In the genomic region with DNA sequence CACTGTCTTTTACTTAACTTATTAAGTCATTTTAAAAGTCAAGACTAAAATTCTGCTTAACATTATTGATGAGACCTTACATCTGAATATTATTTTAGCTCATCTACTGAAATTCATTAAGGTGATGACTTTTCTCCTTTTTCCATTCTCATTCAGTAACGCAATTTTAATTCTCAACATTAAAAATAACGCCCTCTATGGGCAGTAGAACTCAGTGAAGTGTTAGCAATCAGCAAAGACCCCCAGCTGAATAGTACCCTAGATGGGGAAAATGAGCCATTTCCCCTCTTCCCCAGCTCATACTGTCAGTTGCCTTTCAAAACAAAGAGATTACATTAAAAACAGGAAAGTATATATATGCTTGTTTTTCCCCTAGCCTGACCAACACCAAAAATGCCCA, we compare ENCODE assay signal across 1 cellular context.
TF ChIP-seq lines count a peak whose summit lies in the region.

No MANE protein-coding gene starts in this region.

TF ChIP-seq in GM23338, 12 proteins besides CTCF, POLR2A, EP300 and RAD21 (continued from another document):
- TF ChIP-seq, protein P1, sequence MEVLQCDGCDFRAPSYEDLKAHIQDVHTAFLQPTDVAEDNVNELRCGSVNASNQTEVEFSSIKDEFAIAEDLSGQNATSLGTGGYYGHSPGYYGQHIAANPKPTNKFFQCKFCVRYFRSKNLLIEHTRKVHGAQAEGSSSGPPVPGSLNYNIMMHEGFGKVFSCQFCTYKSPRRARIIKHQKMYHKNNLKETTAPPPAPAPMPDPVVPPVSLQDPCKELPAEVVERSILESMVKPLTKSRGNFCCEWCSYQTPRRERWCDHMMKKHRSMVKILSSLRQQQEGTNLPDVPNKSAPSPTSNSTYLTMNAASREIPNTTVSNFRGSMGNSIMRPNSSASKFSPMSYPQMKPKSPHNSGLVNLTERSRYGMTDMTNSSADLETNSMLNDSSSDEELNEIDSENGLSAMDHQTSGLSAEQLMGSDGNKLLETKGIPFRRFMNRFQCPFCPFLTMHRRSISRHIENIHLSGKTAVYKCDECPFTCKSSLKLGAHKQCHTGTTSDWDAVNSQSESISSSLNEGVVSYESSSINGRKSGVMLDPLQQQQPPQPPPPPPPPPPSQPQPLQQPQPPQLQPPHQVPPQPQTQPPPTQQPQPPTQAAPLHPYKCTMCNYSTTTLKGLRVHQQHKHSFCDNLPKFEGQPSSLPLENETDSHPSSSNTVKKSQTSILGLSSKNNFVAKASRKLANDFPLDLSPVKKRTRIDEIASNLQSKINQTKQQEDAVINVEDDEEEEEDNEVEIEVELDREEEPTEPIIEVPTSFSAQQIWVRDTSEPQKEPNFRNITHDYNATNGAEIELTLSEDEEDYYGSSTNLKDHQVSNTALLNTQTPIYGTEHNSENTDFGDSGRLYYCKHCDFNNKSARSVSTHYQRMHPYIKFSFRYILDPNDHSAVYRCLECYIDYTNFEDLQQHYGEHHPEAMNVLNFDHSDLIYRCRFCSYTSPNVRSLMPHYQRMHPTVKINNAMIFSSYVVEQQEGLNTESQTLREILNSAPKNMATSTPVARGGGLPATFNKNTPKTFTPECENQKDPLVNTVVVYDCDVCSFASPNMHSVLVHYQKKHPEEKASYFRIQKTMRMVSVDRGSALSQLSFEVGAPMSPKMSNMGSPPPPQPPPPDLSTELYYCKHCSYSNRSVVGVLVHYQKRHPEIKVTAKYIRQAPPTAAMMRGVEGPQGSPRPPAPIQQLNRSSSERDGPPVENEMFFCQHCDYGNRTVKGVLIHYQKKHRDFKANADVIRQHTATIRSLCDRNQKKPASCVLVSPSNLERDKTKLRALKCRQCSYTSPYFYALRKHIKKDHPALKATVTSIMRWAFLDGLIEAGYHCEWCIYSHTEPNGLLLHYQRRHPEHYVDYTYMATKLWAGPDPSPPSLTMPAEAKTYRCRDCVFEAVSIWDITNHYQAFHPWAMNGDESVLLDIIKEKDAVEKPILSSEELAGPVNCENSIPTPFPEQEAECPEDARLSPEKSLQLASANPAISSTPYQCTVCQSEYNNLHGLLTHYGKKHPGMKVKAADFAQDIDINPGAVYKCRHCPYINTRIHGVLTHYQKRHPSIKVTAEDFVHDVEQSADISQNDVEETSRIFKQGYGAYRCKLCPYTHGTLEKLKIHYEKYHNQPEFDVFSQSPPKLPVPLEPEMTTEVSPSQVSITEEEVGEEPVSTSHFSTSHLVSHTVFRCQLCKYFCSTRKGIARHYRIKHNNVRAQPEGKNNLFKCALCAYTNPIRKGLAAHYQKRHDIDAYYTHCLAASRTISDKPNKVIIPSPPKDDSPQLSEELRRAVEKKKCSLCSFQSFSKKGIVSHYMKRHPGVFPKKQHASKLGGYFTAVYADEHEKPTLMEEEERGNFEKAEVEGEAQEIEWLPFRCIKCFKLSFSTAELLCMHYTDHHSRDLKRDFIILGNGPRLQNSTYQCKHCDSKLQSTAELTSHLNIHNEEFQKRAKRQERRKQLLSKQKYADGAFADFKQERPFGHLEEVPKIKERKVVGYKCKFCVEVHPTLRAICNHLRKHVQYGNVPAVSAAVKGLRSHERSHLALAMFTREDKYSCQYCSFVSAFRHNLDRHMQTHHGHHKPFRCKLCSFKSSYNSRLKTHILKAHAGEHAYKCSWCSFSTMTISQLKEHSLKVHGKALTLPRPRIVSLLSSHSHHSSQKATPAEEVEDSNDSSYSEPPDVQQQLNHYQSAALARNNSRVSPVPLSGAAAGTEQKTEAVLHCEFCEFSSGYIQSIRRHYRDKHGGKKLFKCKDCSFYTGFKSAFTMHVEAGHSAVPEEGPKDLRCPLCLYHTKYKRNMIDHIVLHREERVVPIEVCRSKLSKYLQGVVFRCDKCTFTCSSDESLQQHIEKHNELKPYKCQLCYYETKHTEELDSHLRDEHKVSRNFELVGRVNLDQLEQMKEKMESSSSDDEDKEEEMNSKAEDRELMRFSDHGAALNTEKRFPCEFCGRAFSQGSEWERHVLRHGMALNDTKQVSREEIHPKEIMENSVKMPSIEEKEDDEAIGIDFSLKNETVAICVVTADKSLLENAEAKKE (CRISPR knock-in tag; IDR thresholded peaks at IDR 0.05), result no peak
- TF ChIP-seq ZNF114 (CRISPR knock-in tag; IDR thresholded peaks at IDR 0.05), result no peak
